In the genomic region with DNA sequence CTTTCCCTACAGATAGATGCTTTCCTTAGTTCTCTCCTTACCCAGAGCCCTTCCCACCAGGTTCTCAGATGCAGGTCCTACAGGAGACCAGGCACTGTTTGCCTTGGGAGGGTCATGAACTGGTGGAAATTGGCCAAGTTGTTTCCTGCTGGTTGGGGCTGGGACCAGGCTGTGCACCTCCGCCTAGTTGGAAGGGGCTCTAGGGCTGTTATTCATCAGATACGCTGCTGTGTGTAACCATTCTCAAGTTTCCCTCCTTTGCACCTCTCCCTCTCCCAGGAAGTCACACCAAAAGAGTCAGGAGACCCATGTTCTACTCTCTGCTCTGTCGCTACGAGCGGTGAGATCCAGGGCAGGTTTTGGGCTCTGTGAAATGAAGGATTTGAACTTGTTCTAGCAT, we compare ENCODE assay signal across 17 cellular contexts. TPM values are rescaled to one million over a fixed set of nuclear protein-coding genes. Genes with fewer than 3 reads are reported as not detected.
DNase-seq lines count a peak whose midpoint lies in the region; ATAC-seq and TF ChIP-seq lines count a peak whose summit lies in the region.
"Had no signal": no experiment of that assay in that cellular context is flagged by ENCODE, and none has a peak within 500 bp of the region (broad histone marks: within the 10 kb centered on the region; RNA-seq: fewer than 3 reads in every experiment).

No MANE protein-coding gene starts in this region.

- H2AK9ac ChIP-seq in IMR-90 (replicated peaks; ENCODE audit: low read depth, low read length, poor library complexity): no peak overlapping the region

- H3K4me3 ChIP-seq in IMR-90 (ENCODE audit: insufficient read depth, low read depth, low read length) (no peak overlapping the region), mucosa of stomach (ENCODE audit: low read length) (no peak overlapping the region)
- H3K4me3 ChIP-seq: BLaER1, GM23338 had no signal

- H2AK5ac ChIP-seq in IMR-90 (ENCODE audit: low read depth, low read length): no peak overlapping the region

- no peak for TF ChIP-seq RAD21 in IMR-90 (IDR thresholded peaks at IDR 0.05; ENCODE audit: low read length)

- peak overlapping the region; percentile 45 for H3K27ac Mint-ChIP-seq in T-helper 17 cell
- H3K27ac Mint-ChIP-seq: GM23338 had no signal

- H3K4me1 ChIP-seq in IMR-90 (ENCODE audit: control insufficient read depth, insufficient read depth, low read length) (peaks cover 7% of the 10 kb centered on the region; the same call in 1 of the 2 replicates), mucosa of stomach (ENCODE audit: control insufficient read depth, insufficient read depth, low read length) (peaks cover 53% of the 10 kb centered on the region)
- H3K4me1 ChIP-seq: BLaER1 had no signal

- no peak overlapping the region for H3K4me2 ChIP-seq in IMR-90 (ENCODE audit: low read depth, low read length)
- H3K4me2 ChIP-seq: BLaER1, GM23338 had no signal

- H3K79me1 ChIP-seq in IMR-90 (ENCODE audit: low read depth in 1 of 2, low read length in 2 of 2): no peaks in the 10 kb centered on the region

- H3K18ac ChIP-seq in IMR-90 (ENCODE audit: low read depth, low read length): no peak overlapping the region

- peak overlapping the region; percentile 29; the same call in 1 of the 2 replicates for H2BK20ac ChIP-seq in IMR-90 (ENCODE audit: low read depth, low read length)

- H3K4me1 Mint-ChIP-seq in T-helper 17 cell: peaks cover 35% of the 10 kb centered on the region

- peak overlapping the region; percentile 61; the same call in 1 of the 2 replicates for H3K27ac ChIP-seq in IMR-90 (ENCODE audit: insufficient read depth, low read length)
- H3K27ac ChIP-seq: BLaER1 had no signal

- H3K9me3 ChIP-seq in IMR-90 (ENCODE audit: control insufficient read depth, insufficient read depth, low read length): no peaks in the 10 kb centered on the region
- no peaks in the 10 kb centered on the region for H3K9me3 ChIP-seq in T-helper 17 cell (ENCODE audit: control insufficient read depth, low read length, poor library complexity, severe bottlenecking)
- H3K9me3 ChIP-seq in mucosa of stomach (ENCODE audit: control insufficient read depth, low read length): no peaks in the 10 kb centered on the region
- H3K9me3 ChIP-seq: BLaER1 had no signal

- peaks cover 4% of the 10 kb centered on the region; the same call in 1 of the 2 replicates for H3K9me1 ChIP-seq in IMR-90 (ENCODE audit: insufficient read depth, low read length)

- H4K91ac ChIP-seq in IMR-90 (ENCODE audit: insufficient read depth, low read depth, low read length): no peak overlapping the region

- CTCF ChIA-PET in IMR-90 (lab: Yijun Ruan, JAX): no interaction called here

- no CpG with 5 or more reads among the region's 5 CpGs for WGBS in IMR-90 (ENCODE audit: extremely low coverage in 2 of 2, insufficient read length in 1 of 2), 2 experiments

- 0 out of 2 replicates have a peak overlapping the region, but pooled peaks have one; percentile 52 for H3K4ac ChIP-seq in IMR-90 (ENCODE audit: low read depth, low read length)

- H3K27me3 Mint-ChIP-seq in T-helper 17 cell: no peaks in the 10 kb centered on the region
- H3K27me3 Mint-ChIP-seq: CD4-positive, alpha-beta memory T cell had no signal

- TF ChIP-seq CTCF in IMR-90 (conservative IDR thresholded peaks at IDR 0.05; ENCODE audit: low read depth, low read length): no peak

- no peak overlapping the region for H2AFZ ChIP-seq in IMR-90 (replicated peaks; ENCODE audit: low read length, poor library complexity)
- H2AFZ ChIP-seq: GM23338 had no signal

- no peak overlapping the region for H3K56ac ChIP-seq in IMR-90 (ENCODE audit: extremely low read depth, insufficient read depth, low read length)

- dilution Hi-C loops in IMR-90 (cut with HindIII; ENCODE audit: low sequenced_read_pairs, unreplicated experiment): no loop called here

- POLR2A ChIA-PET in IMR-90 (lab: Charles Lee; ENCODE audit: unreplicated experiment): no interaction called here

- in situ Hi-C loops in IMR-90 (cut with MboI; ENCODE audit: low sequenced_read_pairs): no loop called here

- TF ChIP-seq POLR2A in IMR-90 (IDR thresholded peaks at IDR 0.05; ENCODE audit: low read depth, low read length): no peak

- H3K36me3 ChIP-seq in IMR-90 (ENCODE audit: control insufficient read depth, insufficient read depth, low read length) (no peaks in the 10 kb centered on the region), mucosa of stomach (ENCODE audit: control insufficient read depth, insufficient read depth, low read length) (no peaks in the 10 kb centered on the region)
- H3K36me3 ChIP-seq: BLaER1 had no signal

- H2BK15ac ChIP-seq in IMR-90 (ENCODE audit: low read depth, low read length): no peak overlapping the region

- DNase-seq in IMR-90: no peak
- no peak for DNase-seq in T-helper 17 cell
- DNase-seq in DMS79 treated with DMSO at 0.1 percent for 48 hours (lab: John Stamatoyannopoulos, UW): no peak
- no peak for DNase-seq in SK-N-DZ (ENCODE audit: low spot score)
- DNase-seq: Calu3; CD4-positive, alpha-beta memory T cell; GDM1; HCEC 1CT; KG1 had no signal

- no peak overlapping the region for H2BK5ac ChIP-seq in IMR-90 (ENCODE audit: low read depth, low read length, poor library complexity, severe bottlenecking)

- intact Hi-C loops in IMR-90 (cut with micrococcal nuclease): no loop called here

- H4K5ac ChIP-seq in IMR-90 (ENCODE audit: low read depth, low read length): no peak overlapping the region

- H3K9ac ChIP-seq in IMR-90 (ENCODE audit: low read depth, low read length) (no peak overlapping the region), mucosa of stomach (ENCODE audit: low read length) (peak overlapping the region; percentile 65)
- H3K9ac ChIP-seq: BLaER1 had no signal

- H4K8ac ChIP-seq in IMR-90 (ENCODE audit: low read depth in 2 of 2, low read length in 2 of 2): no peak overlapping the region; a peak in 2 of 4 replicates

- H4K20me1 ChIP-seq in IMR-90 (ENCODE audit: insufficient read depth, low read length): no peaks in the 10 kb centered on the region
- H4K20me1 ChIP-seq: BLaER1 had no signal

- BruUV-seq in IMR-90 (replicated peaks; lab: Mats Ljungman, UMichigan): no TSS peak

- peak overlapping the region; percentile 36; the same call in 1 of the 2 replicates for H2BK120ac ChIP-seq in IMR-90 (ENCODE audit: low read depth, low read length)

- ATAC-seq in IMR-90 (ENCODE audit: low read depth) (no peak), T-helper 17 cell (no peak), HG03097 (IDR thresholded peaks at IDR 0.05; ENCODE audit: low FRiP score, unreplicated experiment) (no peak)
- ATAC-seq: GM23338, HepG2 had no signal

- peaks cover 2% of the 10 kb centered on the region for H3K36me3 Mint-ChIP-seq in T-helper 17 cell (ENCODE audit: low read depth)
- H3K36me3 Mint-ChIP-seq: CD14-positive monocyte had no signal

- no peak overlapping the region for H3K23ac ChIP-seq in IMR-90 (ENCODE audit: low read depth, low read length)

- H3K27me3 ChIP-seq in IMR-90 (ENCODE audit: control insufficient read depth, insufficient read depth, low read length) (peaks cover 2% of the 10 kb centered on the region), mucosa of stomach (ENCODE audit: control insufficient read depth, insufficient read depth, low read length) (no peaks in the 10 kb centered on the region)

- H3K14ac ChIP-seq in IMR-90 (replicated peaks; ENCODE audit: low read depth, low read length): 0 out of 2 replicates have a peak overlapping the region, but pooled peaks have one; percentile 28

- no peak overlapping the region for H3K4me3 Mint-ChIP-seq in T-helper 17 cell
- H3K4me3 Mint-ChIP-seq: CD14-positive monocyte; CD4-positive, alpha-beta memory T cell; GM23338 had no signal

TF ChIP-seq in IMR-90, 13 proteins besides CTCF, POLR2A, EP300 and RAD21:
- TF ChIP-seq RFX5 (IDR thresholded peaks at IDR 0.05; ENCODE audit: low read depth, low read length): no peak

RNA-seq across cellular contexts. Expression of a gene that starts 11.9 kb away (rescaled TPM):
- total RNA-seq in IMR-90 (2012; rRNA removed) (not detected in 2 replicates), T-helper 17 cell (10 to 100 TPM; 20.9 to 32.6 TPM)
- not detected in 2 replicates for polyA plus RNA-seq in IMR-90 (2012; rRNA removed)
- not detected in 2 replicates for polyA plus RNA-seq in IMR-90 (2012; cell fraction: cytosol; rRNA removed)
- 0.01 and 0.36 TPM in 2 replicates for polyA plus RNA-seq in IMR-90 (2012; cell fraction: nucleus; rRNA removed; ENCODE audit: low replicate concordance)
- polyA plus RNA-seq in SK-N-DZ (2014; cell fraction: cytosol; rRNA removed): not detected in 2 replicates
- polyA plus RNA-seq in SK-N-DZ (2014; cell fraction: nucleus; rRNA removed): not detected in 2 replicates
- total RNA-seq: HepG2 had no signal
- polyA plus RNA-seq: CD14-positive monocyte had no signal

RNA-seq across cellular contexts. Expression of a gene that starts 50.8 kb away (rescaled TPM):
- total RNA-seq in IMR-90 (2012; rRNA removed) (not detected in 2 replicates), T-helper 17 cell (not detected)
- not detected in 2 replicates for polyA plus RNA-seq in IMR-90 (2012; rRNA removed)
- not detected in 2 replicates for polyA plus RNA-seq in IMR-90 (2012; cell fraction: cytosol; rRNA removed)
- polyA plus RNA-seq in IMR-90 (2012; cell fraction: nucleus; rRNA removed; ENCODE audit: low replicate concordance): not detected in 2 replicates
- polyA plus RNA-seq in SK-N-DZ (2014; cell fraction: cytosol; rRNA removed): 0.21 TPM in 1 of 2 replicates, not detected in the other
- 0.59 TPM in 1 of 2 replicates, not detected in the other for polyA plus RNA-seq in SK-N-DZ (2014; cell fraction: nucleus; rRNA removed)
- total RNA-seq: Calu3; CD4-positive, alpha-beta memory T cell; Daoy; GM23338; HepG2 had no signal
- polyA plus RNA-seq: AG04450; CD14-positive monocyte; CD4-positive, alpha-beta memory T cell; HepG2 had no signal

RNA-seq across cellular contexts. Expression of a gene that starts 58.4 kb away (rescaled TPM):
- 122 TPM in 2 replicates for total RNA-seq in IMR-90 (2012; rRNA removed)
- polyA plus RNA-seq in IMR-90 (2012; rRNA removed): 56.3 and 62.0 TPM in 2 replicates
- polyA plus RNA-seq in IMR-90 (2012; cell fraction: cytosol; rRNA removed): 19.3 and 28.3 TPM in 2 replicates
- 3.8 and 22.6 TPM in 2 replicates for polyA plus RNA-seq in IMR-90 (2012; cell fraction: nucleus; rRNA removed; ENCODE audit: low replicate concordance)
- total RNA-seq in T-helper 17 cell: 10 to 100 TPM; 14.3 to 17.5 TPM
- polyA plus RNA-seq in SK-N-DZ (2014; cell fraction: cytosol; rRNA removed): 92.9 and 93.7 TPM in 2 replicates
- 34.9 and 50.8 TPM in 2 replicates for polyA plus RNA-seq in SK-N-DZ (2014; cell fraction: nucleus; rRNA removed)

RNA-seq across cellular contexts. Expression of a gene that starts 58.6 kb away (rescaled TPM):
- total RNA-seq in IMR-90 (2012; rRNA removed) (13.6 and 14.7 TPM in 2 replicates), T-helper 17 cell (1 to 10 TPM; 8.2 to 8.3 TPM)
- polyA plus RNA-seq in IMR-90 (2012; rRNA removed): 6.3 and 8.2 TPM in 2 replicates
- polyA plus RNA-seq in IMR-90 (2012; cell fraction: cytosol; rRNA removed): 1.5 and 2.1 TPM in 2 replicates
- polyA plus RNA-seq in IMR-90 (2012; cell fraction: nucleus; rRNA removed; ENCODE audit: low replicate concordance): 0.92 and 8.8 TPM in 2 replicates
- 5.2 and 7.6 TPM in 2 replicates for polyA plus RNA-seq in SK-N-DZ (2014; cell fraction: cytosol; rRNA removed)
- polyA plus RNA-seq in SK-N-DZ (2014; cell fraction: nucleus; rRNA removed): 9.4 and 9.5 TPM in 2 replicates

Comparison
In these comparisons a context has a peak if more than half of its experiments do, and no peak if none do; other contexts are left out.
1. RNA of a gene that starts 11.9 kb away (total RNA-seq): 20.9 to 32.6 TPM in T-helper 17 cell; not detected in IMR-90; every median in the first group is over 10 times any median in the second.